ENCODE assay signal across 18 cellular contexts in genomic region chr10:70078329-70078728, GRCh38. TPM values are rescaled to one million over a fixed set of nuclear protein-coding genes. Genes with fewer than 3 reads are reported as not detected.
"Had no signal": no experiment of that assay in that cellular context is flagged by ENCODE, and none has a peak within 500 bp of the region (broad histone marks: within the 10 kb centered on the region; RNA-seq: fewer than 3 reads in every experiment).

No MANE protein-coding gene starts in this region.

- H2AFZ ChIP-seq: hepatocyte had no signal

- H3K36me3 ChIP-seq: neutrophil, right lobe of liver, upper lobe of left lung, uterus had no signal

- H3K4me3 ChIP-seq: hepatocyte, psoas muscle, right lobe of liver, tibial artery, upper lobe of left lung, uterus had no signal

- FAIRE-seq: endometrium had no signal

- ATAC-seq: naive thymus-derived CD4-positive, alpha-beta T cell; psoas muscle; right lobe of liver; stimulated activated effector memory CD8-positive, alpha-beta T cell treated with anti-CD3 and anti-CD28 coated beads, Interleukin-12 subunit alpha, Interleukin-12 subunit beta, amount 100 ng/mL, for 72 hours; stimulated activated naive CD8-positive, alpha-beta T cell treated with anti-CD3 and anti-CD28 coated beads, Interleukin-15, Interleukin-2, amounts not matched to agents 100 U/mL and 50 U/mL, for 24 hours had no signal

- H3K4me2 ChIP-seq: hepatocyte had no signal

- H3K4me1 ChIP-seq: psoas muscle, right lobe of liver, tibial artery, upper lobe of left lung, uterus had no signal

- H3K27ac ChIP-seq: hepatocyte, neutrophil, psoas muscle, right lobe of liver, tibial artery, upper lobe of left lung, uterus had no signal

- H3K27me3 ChIP-seq: hepatocyte, neutrophil, right lobe of liver, tibial artery, upper lobe of left lung, uterus had no signal

- DNase-seq: effector memory CD4-positive, alpha-beta T cell; foreskin melanocyte; head of caudate nucleus; naive thymus-derived CD4-positive, alpha-beta T cell; psoas muscle; retina; right lobe of liver; stimulated activated CD4-positive, alpha-beta T cell treated with anti-CD3 and anti-CD28 coated beads, Interleukin-4, amount 100 ng/mL, for 1 hour; stimulated activated CD8-positive, alpha-beta memory T cell treated with anti-CD3 and anti-CD28 coated beads, Interleukin-4, amount 100 ng/mL, for 48 hours; stimulated activated naive CD8-positive, alpha-beta T cell treated with anti-CD3 and anti-CD28 coated beads, Interleukin-15, Interleukin-2, amounts not matched to agents 100 U/mL and 50 U/mL, for 24 hours; tibial artery; upper lobe of left lung; uterus had no signal

- H3K9me3 ChIP-seq: neutrophil, psoas muscle, right lobe of liver, tibial artery, upper lobe of left lung, uterus had no signal

RNA-seq across cellular contexts. Expression of gene MACROH2A2, which starts 25.7 kb away (rescaled TPM):
- total RNA-seq: lung microvascular endothelial cell had no signal
